ENCODE assay signal across 17 cellular contexts in genomic region chr2:76212305-76212985, GRCh38.
"Had no signal": no experiment of that assay in that cellular context is flagged by ENCODE, and none has a peak within 500 bp of the region (broad histone marks: within the 10 kb centered on the region; RNA-seq: fewer than 3 reads in every experiment).

No MANE protein-coding gene starts in this region.

- H3K4me1 Mint-ChIP-seq: activated CD4-positive, alpha-beta T cell treated with anti-CD3 and anti-CD28 coated beads, Interleukin-2, amount 10 ng/mL, durations not matched to agents 7 days and 5 days; stimulated activated naive B cell treated with anti-CD40 and anti-IgM and Interleukin-4, amounts not matched to agents 10 μg/mL and 1 μg/mL and 100 μg/mL, for 72 hours had no signal

- DNase-seq: activated CD4-positive, alpha-beta T cell treated with anti-CD3 and anti-CD28 coated beads, Interleukin-2, amount 10 ng/mL, durations not matched to agents 7 days and 5 days; activated CD8-positive, alpha-beta memory T cell treated with anti-CD3 and anti-CD28 coated beads, Interleukin-2, amount 50 U/mL, for 4 hours; activated naive CD4-positive, alpha-beta T cell treated with anti-CD3 and anti-CD28 coated beads for 36 hours; activated T-cell treated with anti-CD3 and anti-CD28 coated beads, Interleukin-2, amount 50 U/mL, for 4 hours; anterior cingulate cortex; caudate nucleus; head of caudate nucleus; occipital lobe; posterior cingulate gyrus; spleen; stimulated activated naive B cell treated with anti-CD40 and anti-IgM and Interleukin-4, amounts not matched to agents 10 μg/mL and 1 μg/mL and 100 μg/mL, for 72 hours; thyroid gland had no signal

- H3K27ac Mint-ChIP-seq: activated CD4-positive, alpha-beta T cell treated with anti-CD3 and anti-CD28 coated beads, Interleukin-2, amount 10 ng/mL, durations not matched to agents 7 days and 5 days; activated naive CD4-positive, alpha-beta T cell treated with anti-CD3 and anti-CD28 coated beads for 36 hours; mesothelial cell of epicardium; natural killer cell treated with Interleukin-12 subunit alpha and Interleukin-12 subunit beta and Interleukin-15 and Interleukin-18, amount 100 ng/mL, for 72 hours; stimulated activated naive B cell treated with anti-CD40 and anti-IgM and Interleukin-4, amounts not matched to agents 10 μg/mL and 1 μg/mL and 100 μg/mL, for 72 hours had no signal

- H3K4me3 Mint-ChIP-seq: activated CD4-positive, alpha-beta T cell treated with anti-CD3 and anti-CD28 coated beads, Interleukin-2, amount 10 ng/mL, durations not matched to agents 7 days and 5 days; activated naive CD4-positive, alpha-beta T cell treated with anti-CD3 and anti-CD28 coated beads for 36 hours; activated T-cell treated with anti-CD3 and anti-CD28 coated beads, Interleukin-2, amount 50 U/mL, for 4 hours; mesothelial cell of epicardium; natural killer cell treated with Interleukin-12 subunit alpha and Interleukin-12 subunit beta and Interleukin-15 and Interleukin-18, amount 100 ng/mL, for 72 hours; stimulated activated naive B cell treated with anti-CD40 and anti-IgM and Interleukin-4, amounts not matched to agents 10 μg/mL and 1 μg/mL and 100 μg/mL, for 72 hours had no signal

- H3K27me3 Mint-ChIP-seq: activated CD4-positive, alpha-beta T cell treated with anti-CD3 and anti-CD28 coated beads, Interleukin-2, amount 10 ng/mL, durations not matched to agents 7 days and 5 days; brain; natural killer cell treated with Interleukin-12 subunit alpha and Interleukin-12 subunit beta and Interleukin-15 and Interleukin-18, amount 100 ng/mL, for 72 hours; stimulated activated naive B cell treated with anti-CD40 and anti-IgM and Interleukin-4, amounts not matched to agents 10 μg/mL and 1 μg/mL and 100 μg/mL, for 72 hours had no signal

- H3K36me3 Mint-ChIP-seq: brain; mesothelial cell of epicardium; natural killer cell treated with Interleukin-12 subunit alpha and Interleukin-12 subunit beta and Interleukin-15 and Interleukin-18, amount 100 ng/mL, for 72 hours; stimulated activated naive B cell treated with anti-CD40 and anti-IgM and Interleukin-4, amounts not matched to agents 10 μg/mL and 1 μg/mL and 100 μg/mL, for 72 hours had no signal

- H3K27ac ChIP-seq: coronary artery, spleen, thyroid gland had no signal

- ATAC-seq: activated CD4-positive, CD25-positive, alpha-beta regulatory T cell treated with anti-CD3 and anti-CD28 coated beads, Interleukin-2, amount 50 U/mL, for 24 hours; activated T-cell treated with anti-CD3 and anti-CD28 coated beads, Interleukin-2, amount 50 U/mL, for 4 hours; natural killer cell treated with Interleukin-12 subunit alpha and Interleukin-12 subunit beta and Interleukin-15 and Interleukin-18, amount 100 ng/mL, for 72 hours; stimulated activated naive B cell treated with anti-CD40 and anti-IgM and Interleukin-4, amounts not matched to agents 10 μg/mL and 1 μg/mL and 100 μg/mL, for 72 hours had no signal
